In genomic region chr9:88531920-88532319, GRCh38 we compare ENCODE assay signal across 15 cellular contexts. TPM values are rescaled to one million over a fixed set of nuclear protein-coding genes. Genes with fewer than 3 reads are reported as not detected.
DNase-seq lines count a peak whose midpoint lies in the region; ATAC-seq and TF ChIP-seq lines count a peak whose summit lies in the region.
"Had no signal": no experiment of that assay in that cellular context is flagged by ENCODE, and none has a peak within 500 bp of the region (broad histone marks: within the 10 kb centered on the region; RNA-seq: fewer than 3 reads in every experiment).

No MANE protein-coding gene starts in this region.

- DNase-seq in AG10803 (ENCODE audit: low read depth) (no peak), M059J (ENCODE audit: low read depth) (peak; percentile 53), fibroblast of mammary gland (ENCODE audit: low read depth) (no peak), PC-9 (no peak), T-helper 2 cell (no peak), NCI-H187 treated with DMSO at 0.1 percent for 48 hours (lab: John Stamatoyannopoulos, UW) (no peak)
- DNase-seq: activated CD8-positive, alpha-beta memory T cell treated with anti-CD3 and anti-CD28 coated beads, Interleukin-2, amount 50 U/mL, for 48 hours; NCI-H510A treated with DMSO at 0.1 percent for 48 hours; SHP77 treated with DMSO at 0.1 percent for 48 hours; upper lobe of right lung; WERI-Rb-1 had no signal

- POLR2A ChIA-PET in PC-9 (lab: Charles Lee; ENCODE audit: unreplicated experiment) = no interaction called here

- H3K9me3 ChIP-seq in neural cell (ENCODE audit: low read length) (no peaks in the 10 kb centered on the region), PC-9 (ENCODE audit: insufficient read depth, low read depth) (no peaks in the 10 kb centered on the region)
- H3K9me3 ChIP-seq: adrenal gland, upper lobe of right lung had no signal

- ATAC-seq in HG02840 (IDR thresholded peaks at IDR 0.05; ENCODE audit: low FRiP score, unreplicated experiment) = no peak
- ATAC-seq: upper lobe of right lung had no signal

- H2AFZ ChIP-seq in neural cell (ENCODE audit: low read depth, low read length) (no peak overlapping the region), PC-9 (no peak overlapping the region)

- no TSS peak for BruUV-seq in PC-9 (replicated peaks; lab: Mats Ljungman, UMichigan)

- no peak for TF ChIP-seq RAD21 in neural cell (conservative IDR thresholded peaks at IDR 0.05)

- intact Hi-C loops in PC-9 (cut with micrococcal nuclease; ENCODE audit: unreplicated experiment) = loop anchor here (5.0 kb wide), 1 partner anchor 360 kb away; no protein-coding TSS in a partner anchor

- H3K79me2 ChIP-seq in neural cell (replicated peaks; ENCODE audit: insufficient read depth, low read length) (no peaks in the 10 kb centered on the region), PC-9 (ENCODE audit: low read depth) (no peaks in the 10 kb centered on the region)

- H4K20me1 ChIP-seq in neural cell (ENCODE audit: insufficient read depth) = no peaks in the 10 kb centered on the region
- no peaks in the 10 kb centered on the region for H4K20me1 ChIP-seq in PC-9 (ENCODE audit: insufficient read depth)

- TF ChIP-seq EP300 in neural cell (conservative IDR thresholded peaks at IDR 0.05; ENCODE audit: poor library complexity, severe bottlenecking) = no peak

- no peak overlapping the region for H3K4me2 ChIP-seq in neural cell (ENCODE audit: low read length)
- no peak overlapping the region for H3K4me2 ChIP-seq in PC-9

- no peaks in the 10 kb centered on the region for H3K9me2 ChIP-seq in neural cell (ENCODE audit: insufficient read depth, low read length)
- no peaks in the 10 kb centered on the region for H3K9me2 ChIP-seq in PC-9 (ENCODE audit: insufficient read depth)

- H3K4me1 ChIP-seq in PC-9 (replicated peaks; ENCODE audit: insufficient read depth) = peaks cover 37% of the 10 kb centered on the region

- H3K27ac ChIP-seq in neural cell (ENCODE audit: low read length) (peak overlapping the region; percentile 53), PC-9 (no peak overlapping the region)
- H3K27ac ChIP-seq: BLaER1 treated with 17β-estradiol and CSF1 and Interleukin-3, amounts not matched to agents 10 nM and 100 nM; upper lobe of right lung; WERI-Rb-1 had no signal

- TF ChIP-seq CTCF in AG10803 (conservative IDR thresholded peaks at IDR 0.05; ENCODE audit: low read length) (no peak), fibroblast of mammary gland (conservative IDR thresholded peaks at IDR 0.05; ENCODE audit: control insufficient read depth, insufficient read depth, low read depth, low read length) (no peak), neural cell (IDR thresholded peaks at IDR 0.05; ENCODE audit: poor library complexity, severe bottlenecking) (no peak), PC-9 (conservative IDR thresholded peaks at IDR 0.05) (no peak)

- CTCF ChIA-PET in PC-9 (lab: Charles Lee) = interaction anchor here (0.6 kb wide), 1 partner anchor 129 kb away, joined by 6 read pairs; no protein-coding TSS in a partner anchor

- H3K4me3 ChIP-seq in AG10803 (ENCODE audit: low read length) = peak overlapping the region; percentile 34
- peak overlapping the region; percentile 20 for H3K4me3 ChIP-seq in fibroblast of mammary gland (ENCODE audit: control insufficient read depth, low read depth, low read length)
- H3K4me3 ChIP-seq in neural cell (ENCODE audit: low read length) = peak overlapping the region; percentile 52
- H3K4me3 ChIP-seq in PC-9 = no peak overlapping the region
- H3K4me3 ChIP-seq: adrenal gland; BLaER1 treated with 17β-estradiol and CSF1 and Interleukin-3, amounts not matched to agents 10 nM and 100 nM; upper lobe of right lung had no signal

- H3K27me3 ChIP-seq in neural cell (ENCODE audit: insufficient read depth, low read depth, low read length) (peaks cover 27% of the 10 kb centered on the region), PC-9 (ENCODE audit: insufficient read depth, low read depth) (no peaks in the 10 kb centered on the region)

- H3K9ac ChIP-seq in neural cell (ENCODE audit: low read length) = peak overlapping the region; percentile 31
- H3K9ac ChIP-seq: BLaER1 treated with 17β-estradiol and CSF1 and Interleukin-3, amounts not matched to agents 10 nM and 100 nM had no signal

- H3F3A ChIP-seq in neural cell (ENCODE audit: insufficient read depth, low read length, poor library complexity, severe bottlenecking) (peaks cover 7% of the 10 kb centered on the region), PC-9 (ENCODE audit: insufficient read depth, low read depth) (peaks cover 18% of the 10 kb centered on the region)

- H3K36me3 ChIP-seq in neural cell (ENCODE audit: insufficient read depth, low read length) (no peaks in the 10 kb centered on the region), PC-9 (ENCODE audit: low read depth) (no peaks in the 10 kb centered on the region)
- H3K36me3 ChIP-seq: adrenal gland; BLaER1 treated with 17β-estradiol and CSF1 and Interleukin-3, amounts not matched to agents 10 nM and 100 nM; upper lobe of right lung; WERI-Rb-1 had no signal

TF ChIP-seq in neural cell, 6 proteins besides CTCF, POLR2A, EP300 and RAD21:
- no peak for TF ChIP-seq SMC3 (conservative IDR thresholded peaks at IDR 0.05; ENCODE audit: poor library complexity)
- TF ChIP-seq TAF1 (IDR thresholded peaks at IDR 0.05; ENCODE audit: low read depth) = no peak
- TF ChIP-seq MXI1 (conservative IDR thresholded peaks at IDR 0.05; ENCODE audit: poor library complexity, severe bottlenecking) = no peak
- no peak for TF ChIP-seq EZH2 (IDR thresholded peaks at IDR 0.05; ENCODE audit: borderline replicate concordance, insufficient read depth, low read length, poor library complexity, severe bottlenecking)
- TF ChIP-seq, protein P1, sequence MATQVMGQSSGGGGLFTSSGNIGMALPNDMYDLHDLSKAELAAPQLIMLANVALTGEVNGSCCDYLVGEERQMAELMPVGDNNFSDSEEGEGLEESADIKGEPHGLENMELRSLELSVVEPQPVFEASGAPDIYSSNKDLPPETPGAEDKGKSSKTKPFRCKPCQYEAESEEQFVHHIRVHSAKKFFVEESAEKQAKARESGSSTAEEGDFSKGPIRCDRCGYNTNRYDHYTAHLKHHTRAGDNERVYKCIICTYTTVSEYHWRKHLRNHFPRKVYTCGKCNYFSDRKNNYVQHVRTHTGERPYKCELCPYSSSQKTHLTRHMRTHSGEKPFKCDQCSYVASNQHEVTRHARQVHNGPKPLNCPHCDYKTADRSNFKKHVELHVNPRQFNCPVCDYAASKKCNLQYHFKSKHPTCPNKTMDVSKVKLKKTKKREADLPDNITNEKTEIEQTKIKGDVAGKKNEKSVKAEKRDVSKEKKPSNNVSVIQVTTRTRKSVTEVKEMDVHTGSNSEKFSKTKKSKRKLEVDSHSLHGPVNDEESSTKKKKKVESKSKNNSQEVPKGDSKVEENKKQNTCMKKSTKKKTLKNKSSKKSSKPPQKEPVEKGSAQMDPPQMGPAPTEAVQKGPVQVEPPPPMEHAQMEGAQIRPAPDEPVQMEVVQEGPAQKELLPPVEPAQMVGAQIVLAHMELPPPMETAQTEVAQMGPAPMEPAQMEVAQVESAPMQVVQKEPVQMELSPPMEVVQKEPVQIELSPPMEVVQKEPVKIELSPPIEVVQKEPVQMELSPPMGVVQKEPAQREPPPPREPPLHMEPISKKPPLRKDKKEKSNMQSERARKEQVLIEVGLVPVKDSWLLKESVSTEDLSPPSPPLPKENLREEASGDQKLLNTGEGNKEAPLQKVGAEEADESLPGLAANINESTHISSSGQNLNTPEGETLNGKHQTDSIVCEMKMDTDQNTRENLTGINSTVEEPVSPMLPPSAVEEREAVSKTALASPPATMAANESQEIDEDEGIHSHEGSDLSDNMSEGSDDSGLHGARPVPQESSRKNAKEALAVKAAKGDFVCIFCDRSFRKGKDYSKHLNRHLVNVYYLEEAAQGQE (IDR thresholded peaks at IDR 0.05; ENCODE audit: borderline replicate concordance) = no peak
- no peak for TF ChIP-seq POLR2AphosphoS5 (IDR thresholded peaks at IDR 0.05)

RNA-seq across cellular contexts. Expression of gene NXNL2, which starts 3.1 kb away (rescaled TPM):
- total RNA-seq in M059J (2014; rRNA removed; shearing (Covaris generic)) = 0.52 TPM in 1 of 2 replicates, not detected in the other
- 0.51 and 1.0 TPM in 2 replicates for polyA plus RNA-seq in neural cell
- polyA minus RNA-seq in neural cell = 0.81 TPM in 1 of 2 replicates, not detected in the other
- total RNA-seq in PC-9 (2021) = 5.5 and 8.7 TPM in 2 replicates
- total RNA-seq: upper lobe of right lung had no signal
